In the genomic region with DNA sequence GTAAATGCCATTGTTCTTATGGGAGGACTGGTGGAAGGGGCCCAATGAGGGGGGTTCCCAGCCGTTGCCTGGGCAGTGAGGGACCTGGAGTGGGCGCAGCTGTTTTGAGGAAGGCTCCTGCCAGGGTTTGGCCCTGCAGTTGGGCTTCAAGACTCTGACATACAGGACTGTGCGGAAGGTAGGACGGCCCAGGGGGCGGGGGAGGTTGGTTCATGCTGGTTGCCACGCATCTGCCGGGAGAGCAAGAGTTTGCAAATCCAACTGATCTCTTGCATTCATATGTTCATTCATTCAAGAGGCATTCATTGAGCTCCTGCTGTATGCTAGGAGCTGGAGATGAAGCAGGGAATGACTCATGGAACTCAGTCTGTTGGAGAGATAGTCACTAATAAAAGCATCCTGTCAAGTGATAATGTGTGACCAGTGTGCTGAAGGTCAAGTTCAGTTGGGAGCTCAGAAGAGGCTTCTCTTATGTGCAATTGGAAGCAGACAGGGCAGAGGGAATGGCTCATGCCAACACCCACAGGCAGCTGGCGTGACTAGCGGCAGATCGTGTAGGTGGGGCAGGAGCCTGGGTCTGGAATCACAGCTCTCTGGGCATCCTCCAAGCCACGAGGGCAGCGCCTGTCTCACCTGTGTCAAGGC, we compare ENCODE assay signal across 8 cellular contexts. TPM values are rescaled to one million over a fixed set of nuclear protein-coding genes. Genes with fewer than 3 reads are reported as not detected.
DNase-seq lines count a peak whose midpoint lies in the region; TF ChIP-seq lines count a peak whose summit lies in the region.

No MANE protein-coding gene starts in this region.

- H3K27me3 ChIP-seq in liver (ENCODE audit: control insufficient read depth in 4 of 4, insufficient read depth in 4 of 4, low read length in 3 of 4), result no peaks in the 10 kb centered on the region

- WGBS in liver, result 53% methylated on average over 12 of the region's 12 CpGs
- 55 to 57% methylated on average over 12 of the region's 12 CpGs for WGBS in lower leg skin, 2 donors

- TF ChIP-seq POLR2A in lower leg skin (IDR thresholded peaks at IDR 0.05), result no peak

- TF ChIP-seq RAD21 in liver (IDR thresholded peaks at IDR 0.05), result no peak

- H3K9me3 ChIP-seq in liver (ENCODE audit: control insufficient read depth in 4 of 4, low read length in 3 of 4), result no peaks in the 10 kb centered on the region

- no peak overlapping the region for H3K9ac ChIP-seq in liver (ENCODE audit: low read depth in 1 of 2, low read length in 2 of 2)

- peak overlapping the region; percentile 80 to 85 for H3K27ac ChIP-seq in liver (ENCODE audit: low read depth in 1 of 2, low read length in 2 of 2)

- H3K4me3 ChIP-seq in AG10803 (ENCODE audit: low read length) (no peak overlapping the region), liver (ENCODE audit: low read depth in 1 of 3, low read length in 3 of 3) (no peak overlapping the region), lower leg skin (ENCODE audit: low read depth, poor library complexity, severe bottlenecking) (no peak overlapping the region)

- DNase-seq in AG10803 (ENCODE audit: low read depth) (peak; percentile 62), HT1080 (ENCODE audit: low read depth) (peak; percentile 85), astrocyte of the hippocampus (ENCODE audit: low read depth, low spot score) (peak; percentile 45), middle frontal gyrus (ENCODE audit: extremely low spot score, low spot score) (no peak), lower leg skin (ENCODE audit: low spot score in 2 of 2) (no peak), globus pallidus (ENCODE audit: low spot score) (no peak)
- no peak for DNase-seq in NK-92 treated with Interleukin-12 subunit alpha and Interleukin-12 subunit beta, amount 100 ng/mL, for 24 hours (lab: John Stamatoyannopoulos, UW)

- H3K4me1 ChIP-seq in liver (ENCODE audit: control insufficient read depth in 4 of 4, insufficient read depth in 4 of 4, low read length in 3 of 4), result peaks cover 8 to 54% (median 38%) of the 10 kb centered on the region in 4 donors

- TF ChIP-seq CTCF in AG10803 (conservative IDR thresholded peaks at IDR 0.05; ENCODE audit: low read length), result no peak
- no peak for TF ChIP-seq CTCF in liver (IDR thresholded peaks at IDR 0.05; ENCODE audit: low read depth, low read length, missing input control)
- TF ChIP-seq CTCF in lower leg skin (IDR thresholded peaks at IDR 0.05), result no peak

- H3K36me3 ChIP-seq in liver (ENCODE audit: control insufficient read depth in 4 of 4, insufficient read depth in 3 of 4, low read depth in 1 of 4, low read length in 3 of 4), result no peaks in the 10 kb centered on the region

- intact Hi-C loops in lower leg skin (cut with DNase I; ENCODE audit: low total_unique reads), result no loop called here

TF ChIP-seq in liver, 16 proteins besides CTCF, POLR2A, EP300 and RAD21:
- peak; percentile 39 to 56 for TF ChIP-seq HNF4A (conservative IDR thresholded peaks at IDR 0.05)
- TF ChIP-seq, protein P1, sequence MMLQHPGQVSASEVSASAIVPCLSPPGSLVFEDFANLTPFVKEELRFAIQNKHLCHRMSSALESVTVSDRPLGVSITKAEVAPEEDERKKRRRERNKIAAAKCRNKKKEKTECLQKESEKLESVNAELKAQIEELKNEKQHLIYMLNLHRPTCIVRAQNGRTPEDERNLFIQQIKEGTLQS (IDR thresholded peaks at IDR 0.05), result no peak
- TF ChIP-seq GABPA (IDR thresholded peaks at IDR 0.05 in 1 of 2, conservative IDR thresholded peaks at IDR 0.05 in 1 of 2), result no peak
- TF ChIP-seq, protein P2, sequence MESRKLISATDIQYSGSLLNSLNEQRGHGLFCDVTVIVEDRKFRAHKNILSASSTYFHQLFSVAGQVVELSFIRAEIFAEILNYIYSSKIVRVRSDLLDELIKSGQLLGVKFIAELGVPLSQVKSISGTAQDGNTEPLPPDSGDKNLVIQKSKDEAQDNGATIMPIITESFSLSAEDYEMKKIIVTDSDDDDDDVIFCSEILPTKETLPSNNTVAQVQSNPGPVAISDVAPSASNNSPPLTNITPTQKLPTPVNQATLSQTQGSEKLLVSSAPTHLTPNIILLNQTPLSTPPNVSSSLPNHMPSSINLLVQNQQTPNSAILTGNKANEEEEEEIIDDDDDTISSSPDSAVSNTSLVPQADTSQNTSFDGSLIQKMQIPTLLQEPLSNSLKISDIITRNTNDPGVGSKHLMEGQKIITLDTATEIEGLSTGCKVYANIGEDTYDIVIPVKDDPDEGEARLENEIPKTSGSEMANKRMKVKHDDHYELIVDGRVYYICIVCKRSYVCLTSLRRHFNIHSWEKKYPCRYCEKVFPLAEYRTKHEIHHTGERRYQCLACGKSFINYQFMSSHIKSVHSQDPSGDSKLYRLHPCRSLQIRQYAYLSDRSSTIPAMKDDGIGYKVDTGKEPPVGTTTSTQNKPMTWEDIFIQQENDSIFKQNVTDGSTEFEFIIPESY (IDR thresholded peaks at IDR 0.05), result no peak
- peak; percentile 83 for TF ChIP-seq SP1 (IDR thresholded peaks at IDR 0.05)
- peak in 1 of 2 donors; percentile 47 for TF ChIP-seq JUND (IDR thresholded peaks at IDR 0.05)
- peak; percentile 82 to 88 for TF ChIP-seq RXRA (IDR thresholded peaks at IDR 0.05)
- TF ChIP-seq, protein P3, sequence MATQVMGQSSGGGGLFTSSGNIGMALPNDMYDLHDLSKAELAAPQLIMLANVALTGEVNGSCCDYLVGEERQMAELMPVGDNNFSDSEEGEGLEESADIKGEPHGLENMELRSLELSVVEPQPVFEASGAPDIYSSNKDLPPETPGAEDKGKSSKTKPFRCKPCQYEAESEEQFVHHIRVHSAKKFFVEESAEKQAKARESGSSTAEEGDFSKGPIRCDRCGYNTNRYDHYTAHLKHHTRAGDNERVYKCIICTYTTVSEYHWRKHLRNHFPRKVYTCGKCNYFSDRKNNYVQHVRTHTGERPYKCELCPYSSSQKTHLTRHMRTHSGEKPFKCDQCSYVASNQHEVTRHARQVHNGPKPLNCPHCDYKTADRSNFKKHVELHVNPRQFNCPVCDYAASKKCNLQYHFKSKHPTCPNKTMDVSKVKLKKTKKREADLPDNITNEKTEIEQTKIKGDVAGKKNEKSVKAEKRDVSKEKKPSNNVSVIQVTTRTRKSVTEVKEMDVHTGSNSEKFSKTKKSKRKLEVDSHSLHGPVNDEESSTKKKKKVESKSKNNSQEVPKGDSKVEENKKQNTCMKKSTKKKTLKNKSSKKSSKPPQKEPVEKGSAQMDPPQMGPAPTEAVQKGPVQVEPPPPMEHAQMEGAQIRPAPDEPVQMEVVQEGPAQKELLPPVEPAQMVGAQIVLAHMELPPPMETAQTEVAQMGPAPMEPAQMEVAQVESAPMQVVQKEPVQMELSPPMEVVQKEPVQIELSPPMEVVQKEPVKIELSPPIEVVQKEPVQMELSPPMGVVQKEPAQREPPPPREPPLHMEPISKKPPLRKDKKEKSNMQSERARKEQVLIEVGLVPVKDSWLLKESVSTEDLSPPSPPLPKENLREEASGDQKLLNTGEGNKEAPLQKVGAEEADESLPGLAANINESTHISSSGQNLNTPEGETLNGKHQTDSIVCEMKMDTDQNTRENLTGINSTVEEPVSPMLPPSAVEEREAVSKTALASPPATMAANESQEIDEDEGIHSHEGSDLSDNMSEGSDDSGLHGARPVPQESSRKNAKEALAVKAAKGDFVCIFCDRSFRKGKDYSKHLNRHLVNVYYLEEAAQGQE (IDR thresholded peaks at IDR 0.05), result no peak
- TF ChIP-seq HNF4G (IDR thresholded peaks at IDR 0.05), result no peak
- TF ChIP-seq FOXA2 (IDR thresholded peaks at IDR 0.05), result no peak
- no peak for TF ChIP-seq TAF1 (conservative IDR thresholded peaks at IDR 0.05)
- TF ChIP-seq FOXA1 (IDR thresholded peaks at IDR 0.05), result no peak
- TF ChIP-seq, protein P4, sequence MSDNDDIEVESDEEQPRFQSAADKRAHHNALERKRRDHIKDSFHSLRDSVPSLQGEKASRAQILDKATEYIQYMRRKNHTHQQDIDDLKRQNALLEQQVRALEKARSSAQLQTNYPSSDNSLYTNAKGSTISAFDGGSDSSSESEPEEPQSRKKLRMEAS (IDR thresholded peaks at IDR 0.05), result no peak

RNA-seq across cellular contexts. Expression of a gene that starts 7.8 kb away (rescaled TPM):
- total RNA-seq in HT1080 (2014; rRNA removed; shearing (Covaris generic)), result 60.1 and 69.6 TPM in 2 replicates
- 84.4 and 101 TPM in 2 replicates for polyA plus RNA-seq in HT1080 (2015; cell fraction: cytosol; rRNA removed)
- polyA plus RNA-seq in HT1080 (2015; cell fraction: nucleus; rRNA removed), result 49.1 and 50.4 TPM in 2 replicates
- 10 to 100 TPM; 10.7 to 18.7 TPM for total RNA-seq in liver
- 1 to 10 TPM; 4.4 to 6.9 TPM for polyA plus RNA-seq in liver
- total RNA-seq in lower leg skin, result 10 to 100 TPM in 1 of 4 donors, 1 to 10 TPM in 3; 6.5 to 16.1 (median 8.2) TPM

RNA-seq across cellular contexts. Expression of a gene that starts 44.7 kb away (rescaled TPM):
- total RNA-seq in HT1080 (2014; rRNA removed; shearing (Covaris generic)), result 4.1 and 4.2 TPM in 2 replicates
- 6.6 and 7.8 TPM in 2 replicates for polyA plus RNA-seq in HT1080 (2015; cell fraction: cytosol; rRNA removed)
- 6.1 and 6.9 TPM in 2 replicates for polyA plus RNA-seq in HT1080 (2015; cell fraction: nucleus; rRNA removed)
- total RNA-seq in liver (1 to 10 TPM; 2.4 to 5.7 TPM), lower leg skin (10 to 100 TPM; 18.6 to 37.3 (median 25.1) TPM)
- 1 to 10 TPM; 2.5 to 5.4 TPM for polyA plus RNA-seq in liver

Comparison
In these comparisons a context has a peak if more than half of its experiments do, and no peak if none do; other contexts are left out.
1. DNase-seq: peak in AG10803 (single experiment), HT1080 (single experiment) and astrocyte of the hippocampus (single experiment); none in middle frontal gyrus (single experiment), lower leg skin (0 of 2), globus pallidus (single experiment) and NK-92 treated with Interleukin-12 subunit alpha and Interleukin-12 subunit beta, amount 100 ng/mL, for 24 hours (single experiment).